In the genomic region with DNA sequence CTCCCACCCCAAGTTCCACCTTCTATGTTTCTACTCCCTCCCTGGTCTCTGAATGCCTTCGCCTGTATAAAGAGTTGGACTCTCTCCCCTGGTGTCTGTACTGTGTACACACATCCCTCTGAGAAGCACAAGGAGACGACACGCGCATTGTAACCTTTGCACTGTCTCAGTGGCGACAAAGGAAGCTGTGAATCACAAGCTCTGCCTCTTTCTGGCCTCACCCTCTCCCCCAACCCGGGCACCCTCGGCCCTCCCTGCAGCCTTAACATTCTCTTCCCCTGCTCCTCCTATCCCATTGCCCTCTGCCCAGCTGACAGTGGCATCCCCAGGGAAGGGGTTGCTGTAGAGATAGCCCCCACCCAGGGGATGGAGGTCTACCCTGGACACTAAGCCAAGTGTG, we compare ENCODE assay signal across 1 cellular context.
A peak's percentile ranks its signal among the peaks of the same experiment; 100 is the strongest.
TF ChIP-seq lines count a peak whose summit lies in the region.

No MANE protein-coding gene starts in this region.

TF ChIP-seq in HepG2, 621 proteins besides CTCF, POLR2A, EP300 and RAD21 (continued from another document):
- TF ChIP-seq ZNF646 (CRISPR knock-in tag; IDR thresholded peaks at IDR 0.05) (no peak), ZNF709 (CRISPR knock-in tag; IDR thresholded peaks at IDR 0.05) (no peak), DNMT1 (CRISPR knock-in tag; IDR thresholded peaks at IDR 0.05) (no peak), HCFC1 (IDR thresholded peaks at IDR 0.05; ENCODE audit: low read depth, low read length) (no peak), HDAC2 (CRISPR knock-in tag; IDR thresholded peaks at IDR 0.05) (peak; percentile 87), SRY (CRISPR knock-in tag; IDR thresholded peaks at IDR 0.05) (no peak), KLF9 (CRISPR knock-in tag; IDR thresholded peaks at IDR 0.05; ENCODE audit: low read depth) (no peak), ZFP41 (CRISPR knock-in tag; IDR thresholded peaks at IDR 0.05; ENCODE audit: borderline replicate concordance) (no peak), GFI1 (CRISPR knock-in tag; IDR thresholded peaks at IDR 0.05; ENCODE audit: borderline replicate concordance) (0 out of 2 replicates have a peak, but pooled peaks have one; percentile 30), ZNF615 (CRISPR knock-in tag; IDR thresholded peaks at IDR 0.05; ENCODE audit: borderline replicate concordance) (no peak), ZNF879 (CRISPR knock-in tag; IDR thresholded peaks at IDR 0.05) (no peak), ZFP36L2 (CRISPR knock-in tag; IDR thresholded peaks at IDR 0.05) (no peak)
- TF ChIP-seq, protein P1, sequence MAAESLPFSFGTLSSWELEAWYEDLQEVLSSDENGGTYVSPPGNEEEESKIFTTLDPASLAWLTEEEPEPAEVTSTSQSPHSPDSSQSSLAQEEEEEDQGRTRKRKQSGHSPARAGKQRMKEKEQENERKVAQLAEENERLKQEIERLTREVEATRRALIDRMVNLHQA (CRISPR knock-in tag; IDR thresholded peaks at IDR 0.05) = no peak
- TF ChIP-seq, protein P2, sequence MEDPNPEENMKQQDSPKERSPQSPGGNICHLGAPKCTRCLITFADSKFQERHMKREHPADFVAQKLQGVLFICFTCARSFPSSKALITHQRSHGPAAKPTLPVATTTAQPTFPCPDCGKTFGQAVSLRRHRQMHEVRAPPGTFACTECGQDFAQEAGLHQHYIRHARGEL (CRISPR knock-in tag; IDR thresholded peaks at IDR 0.05) = no peak
- TF ChIP-seq, protein P3, sequence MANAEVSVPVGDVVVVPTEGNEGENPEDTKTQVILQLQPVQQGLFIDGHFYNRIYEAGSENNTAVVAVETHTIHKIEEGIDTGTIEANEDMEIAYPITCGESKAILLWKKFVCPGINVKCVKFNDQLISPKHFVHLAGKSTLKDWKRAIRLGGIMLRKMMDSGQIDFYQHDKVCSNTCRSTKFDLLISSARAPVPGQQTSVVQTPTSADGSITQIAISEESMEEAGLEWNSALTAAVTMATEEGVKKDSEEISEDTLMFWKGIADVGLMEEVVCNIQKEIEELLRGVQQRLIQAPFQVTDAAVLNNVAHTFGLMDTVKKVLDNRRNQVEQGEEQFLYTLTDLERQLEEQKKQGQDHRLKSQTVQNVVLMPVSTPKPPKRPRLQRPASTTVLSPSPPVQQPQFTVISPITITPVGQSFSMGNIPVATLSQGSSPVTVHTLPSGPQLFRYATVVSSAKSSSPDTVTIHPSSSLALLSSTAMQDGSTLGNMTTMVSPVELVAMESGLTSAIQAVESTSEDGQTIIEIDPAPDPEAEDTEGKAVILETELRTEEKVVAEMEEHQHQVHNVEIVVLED (CRISPR knock-in tag; IDR thresholded peaks at IDR 0.05; ENCODE audit: borderline replicate concordance) = no peak
TF ChIP-seq in HepG2: peak in this region for 113.
